Comparison of ENCODE assay signal across 9 cellular contexts in the genomic region with DNA sequence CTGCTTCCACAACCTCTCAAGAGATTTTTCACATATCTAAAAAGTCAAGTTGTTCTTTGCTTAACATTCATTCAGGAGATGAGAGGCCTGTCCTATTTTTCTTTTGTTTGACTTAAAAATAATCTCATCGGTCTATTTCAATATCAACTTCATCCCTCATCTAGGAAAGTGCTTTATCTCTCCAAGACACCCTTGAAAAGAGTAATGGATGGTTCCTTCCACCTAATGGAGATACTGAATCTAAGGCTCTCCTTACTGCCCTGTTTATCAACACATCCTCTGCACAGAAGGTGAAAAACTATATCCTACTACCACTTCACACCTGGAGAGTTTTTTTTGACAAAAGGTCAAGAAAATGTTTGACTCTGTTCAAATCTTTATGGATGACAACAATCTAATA. TPM values are rescaled to one million over a fixed set of nuclear protein-coding genes. Genes with fewer than 3 reads are reported as not detected.
DNase-seq lines count a peak whose midpoint lies in the region; ATAC-seq and TF ChIP-seq lines count a peak whose summit lies in the region.
"Had no signal": no experiment of that assay in that cellular context is flagged by ENCODE, and none has a peak within 500 bp of the region (broad histone marks: within the 10 kb centered on the region; RNA-seq: fewer than 3 reads in every experiment).

No MANE protein-coding gene starts in this region.

- no peak for ATAC-seq in HG03175 (IDR thresholded peaks at IDR 0.05; ENCODE audit: unreplicated experiment)
- no peak for ATAC-seq in HG03520 (IDR thresholded peaks at IDR 0.05; ENCODE audit: unreplicated experiment)

- no peaks in the 10 kb centered on the region for H3K36me3 ChIP-seq in smooth muscle cell (ENCODE audit: low read depth)

- peaks cover 30% of the 10 kb centered on the region for H3K4me1 ChIP-seq in smooth muscle cell (ENCODE audit: low read depth)

- H3F3A ChIP-seq in smooth muscle cell (ENCODE audit: low read depth) = peaks cover 13% of the 10 kb centered on the region

- no peak overlapping the region for H2AFZ ChIP-seq in smooth muscle cell (ENCODE audit: low read depth)

- WGBS in smooth muscle cell (ENCODE audit: low lambda C conversion rate) = 69% methylated on average over 1 of the region's 1 CpG

- H3K27me3 ChIP-seq in smooth muscle cell (ENCODE audit: low read depth) = no peaks in the 10 kb centered on the region

- no peaks in the 10 kb centered on the region for H3K27me3 Mint-ChIP-seq in T-helper 2 cell treated with Interferon-gamma antibody and Interleukin-4, amounts not matched to agents 5 μg/mL and 100 μg/mL, for 36 hours (ENCODE audit: low read depth)

- peak overlapping the region; percentile 97 for H3K4me2 ChIP-seq in smooth muscle cell

- H3K9me3 Mint-ChIP-seq in T-helper 2 cell treated with Interferon-gamma antibody and Interleukin-4, amounts not matched to agents 5 μg/mL and 100 μg/mL, for 36 hours = peaks cover 8% of the 10 kb centered on the region

- peaks cover 52% of the 10 kb centered on the region for H3K4me1 Mint-ChIP-seq in T-helper 2 cell treated with Interferon-gamma antibody and Interleukin-4, amounts not matched to agents 5 μg/mL and 100 μg/mL, for 36 hours (ENCODE audit: low read depth)

- H3K36me3 Mint-ChIP-seq in T-helper 2 cell treated with Interferon-gamma antibody and Interleukin-4, amounts not matched to agents 5 μg/mL and 100 μg/mL, for 36 hours (ENCODE audit: low read depth) = peaks cover 46% of the 10 kb centered on the region

- no peaks in the 10 kb centered on the region for H3K9me3 ChIP-seq in smooth muscle cell (replicated peaks; ENCODE audit: low read depth)

- peak overlapping the region; percentile 99 for H3K9ac ChIP-seq in smooth muscle cell (ENCODE audit: low read depth)

- peak overlapping the region; percentile 80 for H3K4me3 ChIP-seq in fibroblast of pulmonary artery (replicated peaks; ENCODE audit: low read depth, low read length)
- peak overlapping the region; percentile 91 for H3K4me3 ChIP-seq in smooth muscle cell

- DNase-seq in DMS53 (lab: John Stamatoyannopoulos, UW) (peak; percentile 15), DMS53 treated with DMSO at 0.1 percent for 48 hours (lab: John Stamatoyannopoulos, UW; ENCODE audit: unreplicated experiment) (no peak), fibroblast of pulmonary artery (ENCODE audit: low read depth) (no peak), smooth muscle cell (lab: John Stamatoyannopoulos, UW; ENCODE audit: unreplicated experiment) (no peak), NCI-H2196 treated with DMSO at 0.1 percent for 48 hours (lab: John Stamatoyannopoulos, UW; ENCODE audit: unreplicated experiment) (no peak)
- no peak for DNase-seq in T-helper 2 cell treated with Interferon-gamma antibody and Interleukin-4, amounts not matched to agents 5 μg/mL and 100 μg/mL, for 36 hours (ENCODE audit: low spot score)
- DNase-seq: 8988T had no signal

- peak overlapping the region; percentile 99 for H3K27ac ChIP-seq in smooth muscle cell (ENCODE audit: low read depth)

- peaks cover 60% of the 10 kb centered on the region for H4K20me1 ChIP-seq in smooth muscle cell (ENCODE audit: low read depth)

- peak overlapping the region; percentile 87 for H3K27ac Mint-ChIP-seq in T-helper 2 cell treated with Interferon-gamma antibody and Interleukin-4, amounts not matched to agents 5 μg/mL and 100 μg/mL, for 36 hours

- H3K79me2 ChIP-seq in smooth muscle cell (ENCODE audit: low read depth) = peaks cover 62% of the 10 kb centered on the region

- TF ChIP-seq CTCF in fibroblast of pulmonary artery (IDR thresholded peaks at IDR 0.05; ENCODE audit: low read length, missing control alignments) (no peak), smooth muscle cell (IDR thresholded peaks at IDR 0.05; ENCODE audit: borderline replicate concordance, insufficient read depth, poor library complexity, severe bottlenecking) (no peak)

- H3K4me3 Mint-ChIP-seq in T-helper 2 cell treated with Interferon-gamma antibody and Interleukin-4, amounts not matched to agents 5 μg/mL and 100 μg/mL, for 36 hours = peak overlapping the region; percentile 85

RNA-seq across cellular contexts. Expression of a gene that starts 2.4 kb away (rescaled TPM):
- total RNA-seq in smooth muscle cell = 110 and 118 TPM in 2 replicates
- polyA plus RNA-seq in smooth muscle cell = 64.4 and 68.9 TPM in 2 replicates

RNA-seq across cellular contexts. Expression of a gene that starts 49.5 kb away (rescaled TPM):
- 55.8 and 58.5 TPM in 2 replicates for total RNA-seq in smooth muscle cell
- 40.3 and 59.6 TPM in 2 replicates for polyA plus RNA-seq in smooth muscle cell
